Comparison of ENCODE assay signal across 18 cellular contexts in genomic region chr2:240259201-240259923, GRCh38.
A peak's percentile ranks its signal among the peaks of the same experiment; 100 is the strongest.
DNase-seq lines count a peak whose midpoint lies in the region; ATAC-seq and TF ChIP-seq lines count a peak whose summit lies in the region.
"Had no signal": no experiment of that assay in that cellular context is flagged by ENCODE, and none has a peak within 500 bp of the region (broad histone marks: within the 10 kb centered on the region; RNA-seq: fewer than 3 reads in every experiment).

No MANE protein-coding gene starts in this region.

- in situ Hi-C loops in HAP-1 (cut with MboI; ENCODE audit: low sequenced_read_pairs): no loop called here

- H3K9me3 ChIP-seq in tibial artery: peaks cover 0 to 6% (median 0%) of the 10 kb centered on the region in 3 donors
- H3K9me3 ChIP-seq in HAP-1: no peaks in the 10 kb centered on the region

- intact Hi-C loops in left ventricle myocardium superior (cut with micrococcal nuclease): no loop called here
- intact Hi-C loops in tibial artery (cut with DNase I; ENCODE audit: low total_unique reads): no loop called here

- H3K4me3 ChIP-seq in tibial artery (peak overlapping the region in 1 of 2 donors; percentile 19), HAP-1 (no peak overlapping the region)
- H3K4me3 ChIP-seq: BLaER1 treated with 17β-estradiol and CSF1 and Interleukin-3, amounts not matched to agents 10 nM and 100 nM; neural progenitor cell had no signal

- H3K4me1 ChIP-seq in tibial artery (peaks cover 5 to 32% (median 26%) of the 10 kb centered on the region in 4 donors), HAP-1 (no peaks in the 10 kb centered on the region)

- peak overlapping the region; percentile 90 to 99 for H3K27ac ChIP-seq in tibial artery
- H3K27ac ChIP-seq: neural progenitor cell had no signal

- no peaks in the 10 kb centered on the region for H3K27me3 ChIP-seq in tibial artery
- no peaks in the 10 kb centered on the region for H3K27me3 ChIP-seq in HAP-1 (ENCODE audit: low read depth)
- H3K27me3 ChIP-seq: BLaER1 treated with 17β-estradiol and CSF1 and Interleukin-3, amounts not matched to agents 10 nM and 100 nM; neural progenitor cell had no signal

- H3K36me3 ChIP-seq in tibial artery: no peaks in the 10 kb centered on the region
- no peaks in the 10 kb centered on the region for H3K36me3 ChIP-seq in HAP-1 (replicated peaks)
- H3K36me3 ChIP-seq: neural progenitor cell had no signal

- DNase-seq in left ventricle myocardium superior (peak; percentile 90), omental fat pad (ENCODE audit: low spot score) (no peak), tibial artery (peak; percentile 82 to 96), HAP-1 (ENCODE audit: low spot score in 2 of 2) (no peak), NOMO-1 treated with DMSO at 0.1 percent for 48 hours (lab: John Stamatoyannopoulos, UW; ENCODE audit: unreplicated experiment) (no peak)
- no peak for DNase-seq in activated CD4-positive, alpha-beta T cell treated with anti-CD3 and anti-CD28 coated beads, Interleukin-2, amount 50 U/mL, for 4 hours
- DNase-seq: effector memory CD8-positive, alpha-beta T cell; HFFc6; MM.1S; NCI-H2029 treated with DMSO at 0.1 percent for 48 hours; NCI-H774; RPMI8226 had no signal

- ATAC-seq in left ventricle myocardium superior (peak; percentile 92), omental fat pad (ENCODE audit: low FRiP score) (peak; percentile 47), HG03442 (IDR thresholded peaks at IDR 0.05; ENCODE audit: unreplicated experiment) (no peak)
- ATAC-seq: effector memory CD8-positive, alpha-beta T cell had no signal

- H3K4me1 Mint-ChIP-seq in brain: peaks cover 28% of the 10 kb centered on the region
- H3K4me1 Mint-ChIP-seq: activated CD4-positive, alpha-beta T cell treated with anti-CD3 and anti-CD28 coated beads, Interleukin-2, amount 10 ng/mL, durations not matched to agents 24 days and 14 days had no signal

- TF ChIP-seq CTCF in brain (conservative IDR thresholded peaks at IDR 0.05) (no peak), omental fat pad (IDR thresholded peaks at IDR 0.05) (no peak), tibial artery (IDR thresholded peaks at IDR 0.05) (peak in 1 of 2 experiments; percentile 22)

- peaks cover 16% of the 10 kb centered on the region for H3K36me3 Mint-ChIP-seq in brain

- H3K9me3 Mint-ChIP-seq in brain: peaks cover 26 to 37% (median 30%) of the 10 kb centered on the region in 5 experiments

- peak overlapping the region in 4 of 5 experiments; percentile 63 to 94 (median 85) for H3K27ac Mint-ChIP-seq in brain
- H3K27ac Mint-ChIP-seq: activated CD4-positive, alpha-beta T cell treated with anti-CD3 and anti-CD28 coated beads, Interleukin-2, amount 10 ng/mL, durations not matched to agents 24 days and 14 days; HFFc6; neural progenitor cell; T-helper 2 cell treated with Interferon-gamma antibody and Interleukin-4, amounts not matched to agents 5 μg/mL and 100 μg/mL, for 36 hours had no signal

- peaks cover 4% of the 10 kb centered on the region for H3K27me3 Mint-ChIP-seq in brain
- H3K27me3 Mint-ChIP-seq: activated CD4-positive, alpha-beta T cell treated with anti-CD3 and anti-CD28 coated beads, Interleukin-2, amount 10 ng/mL, durations not matched to agents 24 days and 14 days had no signal

- no peak overlapping the region for H3K4me3 Mint-ChIP-seq in brain
- H3K4me3 Mint-ChIP-seq: activated CD4-positive, alpha-beta T cell treated with anti-CD3 and anti-CD28 coated beads, Interleukin-2, amount 10 ng/mL, durations not matched to agents 24 days and 14 days; effector memory CD8-positive, alpha-beta T cell; HFFc6; neural progenitor cell; T-helper 2 cell treated with Interferon-gamma antibody and Interleukin-4, amounts not matched to agents 5 μg/mL and 100 μg/mL, for 36 hours had no signal

Comparison
In these comparisons a context has a peak if more than half of its experiments do, and no peak if none do; other contexts are left out.
1. DNase-seq: peak in left ventricle myocardium superior (single experiment) and tibial artery (2 of 2); none in omental fat pad (single experiment), HAP-1 (0 of 2), NOMO-1 treated with DMSO at 0.1 percent for 48 hours (single experiment) and activated CD4-positive, alpha-beta T cell treated with anti-CD3 and anti-CD28 coated beads, Interleukin-2, amount 50 U/mL, for 4 hours (0 of 2).